In genomic region chr3:55723653-55724406, GRCh38 we compare ENCODE assay signal across 22 cellular contexts.
DNase-seq lines count a peak whose midpoint lies in the region; ATAC-seq and TF ChIP-seq lines count a peak whose summit lies in the region.
"Had no signal": no experiment of that assay in that cellular context is flagged by ENCODE, and none has a peak within 500 bp of the region (broad histone marks: within the 10 kb centered on the region; RNA-seq: fewer than 3 reads in every experiment).

No MANE protein-coding gene starts in this region.

- peak overlapping the region; percentile 36 for H2BK5ac ChIP-seq in mesendoderm (ENCODE audit: low read length)

- H3K9me2 ChIP-seq in Karpas-422 (replicated peaks; ENCODE audit: insufficient read depth, low read length), result no peaks in the 10 kb centered on the region

- no peaks in the 10 kb centered on the region for H3K27me3 ChIP-seq in GM06990 (replicated peaks; ENCODE audit: control insufficient read depth, insufficient read depth, low read length)
- no peaks in the 10 kb centered on the region for H3K27me3 ChIP-seq in Karpas-422 (ENCODE audit: low read length)
- no peaks in the 10 kb centered on the region for H3K27me3 ChIP-seq in mesendoderm (ENCODE audit: insufficient read depth, low read length, poor library complexity)
- H3K27me3 ChIP-seq: tibial nerve had no signal

- peak; percentile 14 for DNase-seq in GM06990 (ENCODE audit: extremely low read depth, insufficient read length)
- peak; percentile 89 for DNase-seq in Karpas-422
- DNase-seq in WTC11 (ENCODE audit: low spot score), result no peak
- peak; percentile 86 for DNase-seq in mesendoderm
- DNase-seq in Calu3, result no peak
- DNase-seq in H4 (ENCODE audit: low spot score), result no peak
- DNase-seq in foreskin fibroblast, result no peak
- DNase-seq: activated CD4-positive, CD25-positive, alpha-beta regulatory T cell; activated naive CD4-positive, alpha-beta T cell treated with anti-CD3 and anti-CD28 coated beads for 36 hours; CD8-positive, alpha-beta memory T cell; DMS153; head of caudate nucleus; IMR-90; lower lobe of right lung; right cardiac atrium; spleen; SW 1271 had no signal

- no peaks in the 10 kb centered on the region for H3K79me1 ChIP-seq in mesendoderm (ENCODE audit: low read length)

- H3K36me3 ChIP-seq in GM06990 (ENCODE audit: control insufficient read depth, insufficient read depth, low read length), result no peaks in the 10 kb centered on the region
- no peaks in the 10 kb centered on the region for H3K36me3 ChIP-seq in Karpas-422 (ENCODE audit: insufficient read depth, low read length)
- H3K36me3 ChIP-seq in mesendoderm (ENCODE audit: control insufficient read depth, insufficient read depth, low read length), result no peaks in the 10 kb centered on the region
- H3K36me3 ChIP-seq: lower lobe of right lung, spleen, tibial nerve had no signal

- H3K9ac ChIP-seq in Karpas-422 (ENCODE audit: low read length), result peak overlapping the region; percentile 70
- no peak overlapping the region for H3K9ac ChIP-seq in mesendoderm (ENCODE audit: low read length)

- no peak overlapping the region for H2AFZ ChIP-seq in Karpas-422 (ENCODE audit: low read length)

- H3K27ac ChIP-seq in Karpas-422 (ENCODE audit: low read length) (peak overlapping the region; percentile 99), mesendoderm (ENCODE audit: low read depth, low read length) (no peak overlapping the region)
- H3K27ac ChIP-seq: A549, lower lobe of right lung, spleen, tibial nerve had no signal

- no peaks in the 10 kb centered on the region for H3K9me3 Mint-ChIP-seq in WTC11
- H3K9me3 Mint-ChIP-seq in Calu3 (ENCODE audit: low read depth, unreplicated experiment), result peaks cover 4% of the 10 kb centered on the region
- H3K9me3 Mint-ChIP-seq: activated naive CD4-positive, alpha-beta T cell treated with anti-CD3 and anti-CD28 coated beads for 36 hours; brain had no signal

- H3K4ac ChIP-seq in mesendoderm (ENCODE audit: low read depth, low read length), result no peak overlapping the region

- peak; percentile 56; the same call in 1 of the 2 replicates for ATAC-seq in WTC11
- ATAC-seq in HG03521 (IDR thresholded peaks at IDR 0.05; ENCODE audit: unreplicated experiment), result no peak
- ATAC-seq: A549, lower lobe of right lung, right cardiac atrium had no signal

- H4K5ac ChIP-seq in mesendoderm (ENCODE audit: low read length), result no peak overlapping the region

- H3K27ac Mint-ChIP-seq in WTC11 (no peak overlapping the region), Calu3 (ENCODE audit: unreplicated experiment) (no peak overlapping the region)
- H3K27ac Mint-ChIP-seq: activated naive CD4-positive, alpha-beta T cell treated with anti-CD3 and anti-CD28 coated beads for 36 hours; B cell; CD8-positive, alpha-beta memory T cell had no signal

- H3K36me3 Mint-ChIP-seq in WTC11 (no peaks in the 10 kb centered on the region), Calu3 (ENCODE audit: insufficient read depth, unreplicated experiment) (no peaks in the 10 kb centered on the region)
- H3K36me3 Mint-ChIP-seq: brain; CD8-positive, alpha-beta memory T cell had no signal

- H3K27me3 Mint-ChIP-seq in WTC11 (ENCODE audit: low read depth) (no peaks in the 10 kb centered on the region), Calu3 (ENCODE audit: unreplicated experiment) (no peaks in the 10 kb centered on the region)
- H3K27me3 Mint-ChIP-seq: B cell had no signal

- H3K4me3 ChIP-seq in GM06990 (replicated peaks; ENCODE audit: low read depth, low read length), result no peak overlapping the region
- peak overlapping the region; percentile 42 for H3K4me3 ChIP-seq in Karpas-422 (ENCODE audit: low read length)
- H3K4me3 ChIP-seq in mesendoderm (ENCODE audit: low read length), result no peak overlapping the region
- H3K4me3 ChIP-seq in foreskin fibroblast (ENCODE audit: low read depth in 1 of 2, low read length in 2 of 2), result no peak overlapping the region
- H3K4me3 ChIP-seq: A549, lower lobe of right lung, spleen, tibial nerve had no signal

- H3K23ac ChIP-seq in mesendoderm (ENCODE audit: low read length), result no peak overlapping the region

- H3K4me3 Mint-ChIP-seq in WTC11 (no peak overlapping the region), Calu3 (ENCODE audit: low read depth, unreplicated experiment) (no peak overlapping the region)
- H3K4me3 Mint-ChIP-seq: activated naive CD4-positive, alpha-beta T cell treated with anti-CD3 and anti-CD28 coated beads for 36 hours; B cell; brain; CD8-positive, alpha-beta memory T cell had no signal

- peak overlapping the region; percentile 43 for H3K56ac ChIP-seq in mesendoderm (ENCODE audit: low read length)

- H3K4me1 Mint-ChIP-seq in WTC11, result peaks cover 44% of the 10 kb centered on the region
- no peaks in the 10 kb centered on the region for H3K4me1 Mint-ChIP-seq in Calu3 (ENCODE audit: low read depth, unreplicated experiment)
- H3K4me1 Mint-ChIP-seq: CD8-positive, alpha-beta memory T cell had no signal

- H2BK120ac ChIP-seq in mesendoderm (ENCODE audit: low read depth, low read length), result no peak overlapping the region

- WGBS in mesendoderm (ENCODE audit: extremely low coverage, insufficient coverage, low lambda C conversion rate), result 100% methylated on average over 1 of the region's 5 CpGs

- no peak overlapping the region for H3K18ac ChIP-seq in mesendoderm (ENCODE audit: low read length)

- no peaks in the 10 kb centered on the region for H3K9me3 ChIP-seq in Karpas-422 (ENCODE audit: low read length)
- H3K9me3 ChIP-seq: A549, lower lobe of right lung, spleen, tibial nerve had no signal

- peak overlapping the region; percentile 68 for H3K4me2 ChIP-seq in Karpas-422 (ENCODE audit: low read depth, low read length, poor library complexity, severe bottlenecking)
- no peak overlapping the region for H3K4me2 ChIP-seq in mesendoderm (ENCODE audit: low read length)
- H3K4me2 ChIP-seq: A549 had no signal

- no peaks in the 10 kb centered on the region for H4K20me1 ChIP-seq in Karpas-422 (ENCODE audit: insufficient read depth, low read depth, low read length)

- H3K4me1 ChIP-seq in Karpas-422 (ENCODE audit: low read length) (peaks cover 96% of the 10 kb centered on the region), mesendoderm (ENCODE audit: control insufficient read depth, low read depth, low read length) (peaks cover 8% of the 10 kb centered on the region)
- H3K4me1 ChIP-seq: A549, lower lobe of right lung had no signal

- no peak overlapping the region for H2BK15ac ChIP-seq in mesendoderm (replicated peaks; ENCODE audit: low read depth)

- TF ChIP-seq CTCF in GM06990 (IDR thresholded peaks at IDR 0.05; ENCODE audit: insufficient read depth, low read length, poor library complexity, severe bottlenecking), result peak; percentile 28
- TF ChIP-seq CTCF in WTC11 (IDR thresholded peaks at IDR 0.05), result no peak
- no peak for TF ChIP-seq CTCF in Calu3 (IDR thresholded peaks at IDR 0.05; ENCODE audit: unreplicated experiment)
- no peak for TF ChIP-seq CTCF in foreskin fibroblast (IDR thresholded peaks at IDR 0.05; ENCODE audit: low read depth, low read length)

- H4K8ac ChIP-seq in mesendoderm (ENCODE audit: low read depth, low read length), result no peak overlapping the region

- CTCF ChIA-PET in WTC11 (lab: Charles Lee), result no interaction called here
- CTCF ChIA-PET in Calu3 (lab: Charles Lee), result no interaction called here

- H3K79me2 ChIP-seq in Karpas-422 (ENCODE audit: low read length), result no peaks in the 10 kb centered on the region
- H3K79me2 ChIP-seq in mesendoderm (ENCODE audit: control insufficient read depth, insufficient read depth, low read length), result no peaks in the 10 kb centered on the region

- H2AK5ac ChIP-seq in mesendoderm (ENCODE audit: low read length), result no peak overlapping the region

- BruUV-seq in Calu3 (replicated peaks; lab: Mats Ljungman, UMichigan), result no TSS peak

- POLR2A ChIA-PET in WTC11 (lab: Charles Lee), result no interaction called here

- intact Hi-C loops in Calu3 (cut with micrococcal nuclease; ENCODE audit: unreplicated experiment), result no loop called here

TF ChIP-seq in WTC11, 78 proteins besides CTCF, POLR2A, EP300 and RAD21 (continues in another document):
- TF ChIP-seq FOXJ3 (CRISPR knock-in tag; IDR thresholded peaks at IDR 0.05; ENCODE audit: borderline replicate concordance) (no peak), FOXP1 (CRISPR knock-in tag; IDR thresholded peaks at IDR 0.05; ENCODE audit: borderline replicate concordance) (no peak), ZNF317 (CRISPR knock-in tag; IDR thresholded peaks at IDR 0.05; ENCODE audit: borderline replicate concordance, low read depth) (no peak), ZNF396 (CRISPR knock-in tag; IDR thresholded peaks at IDR 0.05; ENCODE audit: borderline replicate concordance) (no peak), ZNF423 (CRISPR knock-in tag; IDR thresholded peaks at IDR 0.05) (no peak), MXD4 (CRISPR knock-in tag; IDR thresholded peaks at IDR 0.05; ENCODE audit: borderline replicate concordance) (no peak), FOXP4 (CRISPR knock-in tag; IDR thresholded peaks at IDR 0.05) (no peak), HMGXB4 (CRISPR knock-in tag; IDR thresholded peaks at IDR 0.05) (no peak), ZNF138 (CRISPR knock-in tag; conservative IDR thresholded peaks at IDR 0.05) (no peak)

Comparison
In these comparisons a context has a peak if more than half of its experiments do, and no peak if none do; other contexts are left out.
1. DNase-seq: peak in GM06990 (single experiment), Karpas-422 (single experiment) and mesendoderm (single experiment); none in WTC11 (single experiment), Calu3 (single experiment), H4 (single experiment) and foreskin fibroblast (0 of 2).